8 cellular contexts compared by ENCODE assay signal in the genomic region with DNA sequence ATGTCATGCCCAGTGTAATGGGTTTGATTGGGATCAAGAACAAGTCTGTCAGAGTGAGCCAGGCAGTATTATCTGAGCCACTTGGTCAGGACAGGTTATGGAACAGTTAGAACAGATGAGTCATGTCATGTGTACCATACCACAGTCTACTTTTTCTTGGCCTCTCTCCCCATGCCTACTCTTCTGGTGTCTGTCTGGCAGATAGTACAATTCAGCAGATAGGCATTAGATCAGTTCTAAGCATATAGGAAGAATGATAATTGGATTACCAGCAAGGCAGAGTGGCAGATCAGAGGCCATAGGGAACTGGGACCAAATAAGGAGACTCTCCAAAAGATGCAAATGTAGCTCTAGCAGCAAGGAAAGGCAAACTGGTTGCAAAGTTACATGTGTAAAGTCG. TPM values are rescaled to one million over a fixed set of nuclear protein-coding genes. Genes with fewer than 3 reads are reported as not detected.
DNase-seq lines count a peak whose midpoint lies in the region; ATAC-seq, FAIRE-seq and TF ChIP-seq lines count a peak whose summit lies in the region.
"Had no signal": no experiment of that assay in that cellular context is flagged by ENCODE, and none has a peak within 500 bp of the region (broad histone marks: within the 10 kb centered on the region; RNA-seq: fewer than 3 reads in every experiment).

No MANE protein-coding gene starts in this region.

- ATAC-seq in GM21529 (IDR thresholded peaks at IDR 0.05; ENCODE audit: unreplicated experiment), result peak; percentile 61
- ATAC-seq in GM21528 (IDR thresholded peaks at IDR 0.05; ENCODE audit: low FRiP score, unreplicated experiment), result no peak

- no peak overlapping the region for H3K4me3 Mint-ChIP-seq in dendritic cell treated with granulocyte-macrophage colony-stimulating factor and Interleukin-4, amounts not matched to agents 40 ng/mL and 50 ng/mL, for 4 days
- H3K4me3 Mint-ChIP-seq: stimulated activated naive CD8-positive, alpha-beta T cell treated with anti-CD3 and anti-CD28 coated beads, Interleukin-15, Interleukin-2, amounts not matched to agents 100 ng/mL and 50 ng/mL, for 24 hours had no signal

- H3K27me3 Mint-ChIP-seq in dendritic cell treated with granulocyte-macrophage colony-stimulating factor and Interleukin-4, amounts not matched to agents 40 ng/mL and 50 ng/mL, for 4 days, result no peaks in the 10 kb centered on the region
- H3K27me3 Mint-ChIP-seq: stimulated activated naive CD8-positive, alpha-beta T cell treated with anti-CD3 and anti-CD28 coated beads, Interleukin-15, Interleukin-2, amounts not matched to agents 100 ng/mL and 50 ng/mL, for 24 hours had no signal

- FAIRE-seq in HTR-8/SVneo (lab: Jason Lieb, UNC), result peak; percentile 98

- H3K27me3 ChIP-seq in thyroid gland, result no peaks in the 10 kb centered on the region

- H3K4me1 ChIP-seq in thyroid gland, result peaks cover 62 to 79% of the 10 kb centered on the region in 2 donors

- no peaks in the 10 kb centered on the region for H3K36me3 ChIP-seq in thyroid gland

- TF ChIP-seq POLR2A in thyroid gland (IDR thresholded peaks at IDR 0.05), result no peak

- H3K9me3 Mint-ChIP-seq in dendritic cell treated with granulocyte-macrophage colony-stimulating factor and Interleukin-4, amounts not matched to agents 40 ng/mL and 50 ng/mL, for 4 days, result peaks cover 12% of the 10 kb centered on the region
- H3K9me3 Mint-ChIP-seq: stimulated activated naive CD8-positive, alpha-beta T cell treated with anti-CD3 and anti-CD28 coated beads, Interleukin-15, Interleukin-2, amounts not matched to agents 100 ng/mL and 50 ng/mL, for 24 hours had no signal

- H3K36me3 Mint-ChIP-seq in dendritic cell treated with granulocyte-macrophage colony-stimulating factor and Interleukin-4, amounts not matched to agents 40 ng/mL and 50 ng/mL, for 4 days (ENCODE audit: low read depth), result peaks cover 22% of the 10 kb centered on the region

- peak overlapping the region; percentile 28 for H3K27ac Mint-ChIP-seq in dendritic cell treated with granulocyte-macrophage colony-stimulating factor and Interleukin-4, amounts not matched to agents 40 ng/mL and 50 ng/mL, for 4 days
- H3K27ac Mint-ChIP-seq: stimulated activated naive CD8-positive, alpha-beta T cell treated with anti-CD3 and anti-CD28 coated beads, Interleukin-15, Interleukin-2, amounts not matched to agents 100 ng/mL and 50 ng/mL, for 24 hours had no signal

- no peak overlapping the region for H3K4me3 ChIP-seq in thyroid gland (replicated peaks in 1 of 3)

- 75 to 79% methylated on average over 1 of the region's 1 CpG for WGBS in thyroid gland, 2 donors

- H3K27ac ChIP-seq in thyroid gland, result no peak overlapping the region

- H3K4me1 Mint-ChIP-seq in dendritic cell treated with granulocyte-macrophage colony-stimulating factor and Interleukin-4, amounts not matched to agents 40 ng/mL and 50 ng/mL, for 4 days (ENCODE audit: low read depth), result peaks cover 52% of the 10 kb centered on the region

- no peaks in the 10 kb centered on the region for H3K9me3 ChIP-seq in thyroid gland

- intact Hi-C loops in dendritic cell treated with granulocyte-macrophage colony-stimulating factor and Interleukin-4, amounts not matched to agents 40 ng/mL and 50 ng/mL, for 4 days (cut with micrococcal nuclease), result no loop called here
- intact Hi-C loops in thyroid gland (cut with DNase I), result no loop called here

- no peak for TF ChIP-seq CTCF in thyroid gland (IDR thresholded peaks at IDR 0.05)

- DNase-seq in HTR-8/SVneo (ENCODE audit: insufficient read length, low spot score) (peak; percentile 47), renal cortical epithelial cell (ENCODE audit: low read depth) (peak; percentile 76), occipital lobe (lab: John Stamatoyannopoulos, UW) (no peak), thyroid gland (no peak)

RNA-seq across cellular contexts. Expression of gene FBXO34, which starts 30.5 kb away (rescaled TPM):
- total RNA-seq in renal cortical epithelial cell, result 29.0 and 40.2 TPM in 2 replicates
- 37.9 TPM for total RNA-seq in occipital lobe
- total RNA-seq in thyroid gland, result 10 to 100 TPM; 60.0 to 88.5 (median 81.9) TPM

Comparison
In these comparisons a context has a peak if more than half of its experiments do, and no peak if none do; other contexts are left out.
1. DNase-seq: peak in HTR-8/SVneo (single experiment) and renal cortical epithelial cell (single experiment); none in occipital lobe (single experiment) and thyroid gland (0 of 2).